In the genomic region with DNA sequence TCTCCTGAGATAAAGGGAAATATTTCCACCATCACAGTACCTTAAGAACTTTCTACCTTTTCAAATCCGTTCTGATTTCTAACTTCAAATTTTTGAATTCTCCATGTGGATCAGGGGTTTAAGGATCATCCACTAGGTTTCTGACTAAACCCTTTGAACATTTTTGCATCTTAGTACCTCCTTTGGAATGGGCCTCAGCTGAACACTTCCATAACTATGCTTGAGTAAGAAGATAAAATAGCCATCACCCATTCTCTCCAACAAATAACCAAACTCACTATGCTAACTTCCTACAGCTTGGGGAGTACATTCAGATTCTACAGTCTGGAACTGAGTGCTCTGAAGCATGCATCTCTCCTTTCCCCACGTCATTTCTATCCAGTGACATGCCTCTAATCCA, we compare ENCODE assay signal across 8 cellular contexts. TPM values are rescaled to one million over a fixed set of nuclear protein-coding genes. Genes with fewer than 3 reads are reported as not detected.
DNase-seq lines count a peak whose midpoint lies in the region; ATAC-seq and TF ChIP-seq lines count a peak whose summit lies in the region.

No MANE protein-coding gene starts in this region.

- peaks cover 11% of the 10 kb centered on the region; the same call in 1 of the 2 replicates for H3F3A ChIP-seq in PC-9 (ENCODE audit: insufficient read depth, low read depth)

- peaks cover 15% of the 10 kb centered on the region; the same call in 1 of the 2 replicates for H3K79me2 ChIP-seq in PC-9 (ENCODE audit: low read depth)

- TF ChIP-seq CTCF in CD8-positive, alpha-beta T cell (IDR thresholded peaks at IDR 0.05), result no peak
- TF ChIP-seq CTCF in PC-9 (conservative IDR thresholded peaks at IDR 0.05) (no peak), osteocyte (IDR thresholded peaks at IDR 0.05) (no peak)

- peak overlapping the region; percentile 91 for H3K4me3 Mint-ChIP-seq in CD8-positive, alpha-beta T cell
- H3K4me3 Mint-ChIP-seq in osteocyte (ENCODE audit: unreplicated experiment), result peak overlapping the region; percentile 90

- H3K4me2 ChIP-seq in PC-9, result peak overlapping the region; percentile 76

- no peaks in the 10 kb centered on the region for H3K27me3 Mint-ChIP-seq in CD8-positive, alpha-beta T cell (ENCODE audit: low read depth)
- H3K27me3 Mint-ChIP-seq in osteocyte (ENCODE audit: unreplicated experiment), result no peaks in the 10 kb centered on the region

- H4K20me1 ChIP-seq in PC-9 (ENCODE audit: insufficient read depth), result no peaks in the 10 kb centered on the region

- peak overlapping the region; percentile 95 for H2AFZ ChIP-seq in PC-9

- H3K4me1 ChIP-seq in CD8-positive, alpha-beta T cell (ENCODE audit: insufficient read depth, low read length), result peaks cover 25% of the 10 kb centered on the region
- peaks cover 13% of the 10 kb centered on the region for H3K4me1 ChIP-seq in PC-9 (replicated peaks; ENCODE audit: insufficient read depth)

- no peak overlapping the region for H3K27ac ChIP-seq in CD8-positive, alpha-beta T cell (ENCODE audit: low read depth, low read length)
- H3K27ac ChIP-seq in PC-9 (no peak overlapping the region), epithelial cell of prostate (peak overlapping the region; percentile 73)

- peaks cover 38% of the 10 kb centered on the region for H3K4me1 Mint-ChIP-seq in CD8-positive, alpha-beta T cell (ENCODE audit: low read depth)
- H3K4me1 Mint-ChIP-seq in osteocyte (ENCODE audit: unreplicated experiment), result peaks cover 41% of the 10 kb centered on the region

- POLR2A ChIA-PET in CD8-positive, alpha-beta T cell (lab: Charles Lee), result interaction anchor here (0.7 kb wide), 1 partner anchor 1762 kb away, joined by 3 read pairs; a partner anchor contains a TSS
- POLR2A ChIA-PET in PC-9 (lab: Charles Lee; ENCODE audit: unreplicated experiment), result no interaction called here

- peak overlapping the region; percentile 83 for H3K27ac Mint-ChIP-seq in CD8-positive, alpha-beta T cell
- H3K27ac Mint-ChIP-seq in osteocyte (ENCODE audit: unreplicated experiment), result peak overlapping the region; percentile 96

- BruUV-seq in PC-9 (replicated peaks; lab: Mats Ljungman, UMichigan), result no TSS peak

- peaks cover 11% of the 10 kb centered on the region for H3K36me3 Mint-ChIP-seq in CD8-positive, alpha-beta T cell
- peaks cover 8% of the 10 kb centered on the region for H3K36me3 Mint-ChIP-seq in osteocyte (ENCODE audit: unreplicated experiment)

- DNase-seq in CD8-positive, alpha-beta T cell, result no peak
- DNase-seq in PC-9 (no peak), epithelial cell of prostate (ENCODE audit: low read depth, low spot score) (no peak), osteocyte (ENCODE audit: extremely low spot score, unreplicated experiment) (no peak), left colon (no peak), T1000 (lab: John Stamatoyannopoulos, UW) (no peak), islet precursor cell (no peak)

- H3K4me3 ChIP-seq in CD8-positive, alpha-beta T cell (ENCODE audit: low read depth, low read length), result no peak overlapping the region
- H3K4me3 ChIP-seq in PC-9, result peak overlapping the region; percentile 91; the same call in 1 of the 2 replicates

- intact Hi-C loops in CD8-positive, alpha-beta T cell (cut with DNase I, micrococcal nuclease), result loop anchor here (2.0 to 10.0 kb wide), 11 partner anchors 769 to 1979 kb away; a partner anchor contains a TSS
- intact Hi-C loops in PC-9 (cut with micrococcal nuclease; ENCODE audit: unreplicated experiment) (loop anchor here (2.0 to 10.0 kb wide), 6 partner anchors 849 to 1764 kb away; a partner anchor contains a TSS), left colon (cut with DNase I, micrococcal nuclease) (no loop called here)

- no peaks in the 10 kb centered on the region for H3K36me3 ChIP-seq in CD8-positive, alpha-beta T cell (ENCODE audit: insufficient read depth, low read length)
- no peaks in the 10 kb centered on the region for H3K36me3 ChIP-seq in PC-9 (ENCODE audit: low read depth)

- ATAC-seq in CD8-positive, alpha-beta T cell, result no peak
- ATAC-seq in GM18907 (IDR thresholded peaks at IDR 0.05; ENCODE audit: unreplicated experiment) (no peak), left colon (no peak)

- H3K9me2 ChIP-seq in PC-9 (ENCODE audit: insufficient read depth), result no peaks in the 10 kb centered on the region

- no peaks in the 10 kb centered on the region for H3K9me3 ChIP-seq in CD8-positive, alpha-beta T cell (ENCODE audit: low read length)
- no peaks in the 10 kb centered on the region for H3K9me3 ChIP-seq in PC-9 (ENCODE audit: insufficient read depth, low read depth)

- H3K27me3 ChIP-seq in CD8-positive, alpha-beta T cell (ENCODE audit: insufficient read depth, low read length), result no peaks in the 10 kb centered on the region
- no peaks in the 10 kb centered on the region for H3K27me3 ChIP-seq in PC-9 (ENCODE audit: insufficient read depth, low read depth)

- CTCF ChIA-PET in CD8-positive, alpha-beta T cell (lab: Charles Lee), result interaction anchor here (0.6 to 2.3 kb wide), 3 partner anchors 699 to 1205 kb away, joined by 3 to 15 read pairs (median 3); no protein-coding TSS in a partner anchor
- CTCF ChIA-PET in PC-9 (lab: Charles Lee), result no interaction called here

- H3K9me3 Mint-ChIP-seq in CD8-positive, alpha-beta T cell, result no peaks in the 10 kb centered on the region
- no peaks in the 10 kb centered on the region for H3K9me3 Mint-ChIP-seq in osteocyte (ENCODE audit: unreplicated experiment)

RNA-seq across cellular contexts. Expression of a gene that starts 1.3 kb away (rescaled TPM):
- 10 to 100 TPM; 21.9 to 24.6 TPM for total RNA-seq in CD8-positive, alpha-beta T cell
- total RNA-seq in PC-9 (2021), result 23.4 and 26.5 TPM in 2 replicates
- 26.4 and 27.2 TPM in 2 replicates for total RNA-seq in osteocyte
- 10 to 100 TPM; 17.1 to 21.3 TPM for total RNA-seq in left colon

Comparison
In these comparisons a context has a peak if more than half of its experiments do, and no peak if none do; other contexts are left out.
1. intact Hi-C loops: an anchor here in CD8-positive, alpha-beta T cell (2.0 to 10.0 kb wide) and PC-9 (2.0 to 10.0 kb wide); none called in left colon.